Comparison of ENCODE assay signal across 8 cellular contexts in the genomic region with DNA sequence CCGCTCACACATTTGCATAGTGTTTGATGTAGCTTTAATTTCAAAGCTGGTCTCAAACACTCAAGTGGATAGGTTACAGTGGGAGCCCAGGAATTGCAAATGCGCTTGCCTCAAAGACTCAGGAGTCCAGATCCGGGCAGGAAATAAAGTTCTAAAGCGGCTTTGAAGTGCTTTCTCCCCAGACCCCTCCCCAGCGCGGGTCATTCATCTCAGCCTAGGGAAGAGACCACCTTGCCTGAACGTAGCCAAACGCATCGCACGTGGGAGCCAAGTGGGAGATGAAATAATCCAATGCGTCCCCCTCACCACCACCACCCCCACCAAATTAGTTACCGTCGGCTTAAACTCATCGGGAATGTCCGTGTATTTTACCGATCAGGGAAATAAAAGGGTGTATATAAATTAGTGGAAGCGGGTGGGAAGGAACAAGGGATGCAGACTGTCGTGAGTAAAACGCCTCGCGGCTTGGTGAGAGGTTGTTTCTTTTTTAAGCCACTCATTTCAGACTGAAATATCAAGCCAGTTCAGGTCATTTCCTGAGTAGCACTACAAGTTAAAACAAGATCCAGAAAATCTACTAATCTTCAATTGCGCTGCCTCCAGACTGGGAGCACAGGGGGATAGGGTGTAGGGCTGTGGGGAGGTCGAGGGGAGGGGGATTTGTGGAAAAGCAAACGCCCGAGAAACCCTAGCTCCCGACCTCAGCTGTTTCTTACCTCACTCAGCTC.
DNase-seq lines count a peak whose midpoint lies in the region; ATAC-seq and TF ChIP-seq lines count a peak whose summit lies in the region.

No MANE protein-coding gene starts in this region.

- peak overlapping the region; percentile 20 for H3K27ac ChIP-seq in caudate nucleus (ENCODE audit: low read depth, low read length)
- H3K27ac ChIP-seq in liver (ENCODE audit: low read depth in 1 of 2, low read length in 2 of 2), result peak overlapping the region; percentile 84 to 87
- peak overlapping the region; percentile 74 to 77 for H3K27ac ChIP-seq in tibial artery

- intact Hi-C loops in tibial artery (cut with DNase I; ENCODE audit: low total_unique reads), result no loop called here

- peak; percentile 50 for DNase-seq in GM03348 (ENCODE audit: low spot score)
- no peak for DNase-seq in NB4 (ENCODE audit: low read depth)
- DNase-seq in caudate nucleus (lab: John Stamatoyannopoulos, UW), result peak in 1 of 61 donors; percentile 13
- no peak for DNase-seq in tibial artery
- DNase-seq in NCI-H2029 treated with DMSO at 0.1 percent for 48 hours (lab: John Stamatoyannopoulos, UW), result no peak
- DNase-seq in middle frontal gyrus (ENCODE audit: extremely low spot score, low spot score), result no peak

- 2% methylated on average over 26 of the region's 26 CpGs for WGBS in liver

- H3K4me1 ChIP-seq in liver (ENCODE audit: control insufficient read depth in 4 of 4, insufficient read depth in 4 of 4, low read length in 3 of 4) (peaks cover 0 to 27% (median 20%) of the 10 kb centered on the region in 4 donors), tibial artery (peaks cover 0 to 13% (median 6%) of the 10 kb centered on the region in 4 donors)

- peak; percentile 31 for ATAC-seq in GM21723 (IDR thresholded peaks at IDR 0.05; ENCODE audit: unreplicated experiment)

- H3K9ac ChIP-seq in liver (ENCODE audit: low read depth in 1 of 2, low read length in 2 of 2), result peak overlapping the region; percentile 51 to 79

- no peaks in the 10 kb centered on the region for H3K36me3 ChIP-seq in liver (ENCODE audit: control insufficient read depth in 4 of 4, insufficient read depth in 3 of 4, low read depth in 1 of 4, low read length in 3 of 4)
- H3K36me3 ChIP-seq in tibial artery, result no peaks in the 10 kb centered on the region

- TF ChIP-seq POLR2A in NB4 (IDR thresholded peaks at IDR 0.05; ENCODE audit: extremely low read depth, insufficient read length), result no peak

- TF ChIP-seq RAD21 in liver (IDR thresholded peaks at IDR 0.05), result no peak

- H3K4me3 ChIP-seq in NB4 (ENCODE audit: low read depth, low read length) (peak overlapping the region; percentile 21), liver (ENCODE audit: low read depth in 1 of 3, low read length in 3 of 3) (peak overlapping the region; percentile 89 to 98 (median 96)), tibial artery (peak overlapping the region; percentile 71 to 78)

- H3K9me3 ChIP-seq in liver (ENCODE audit: control insufficient read depth in 4 of 4, low read length in 3 of 4), result no peaks in the 10 kb centered on the region
- H3K9me3 ChIP-seq in tibial artery, result no peaks in the 10 kb centered on the region

- TF ChIP-seq CTCF in NB4 (IDR thresholded peaks at IDR 0.05; ENCODE audit: low read depth, low read length) (no peak), liver (IDR thresholded peaks at IDR 0.05; ENCODE audit: low read depth, low read length, missing input control) (no peak), tibial artery (IDR thresholded peaks at IDR 0.05) (no peak)

- H3K27me3 ChIP-seq in liver (ENCODE audit: control insufficient read depth in 4 of 4, insufficient read depth in 4 of 4, low read length in 3 of 4), result no peaks in the 10 kb centered on the region
- H3K27me3 ChIP-seq in tibial artery, result no peaks in the 10 kb centered on the region

TF ChIP-seq in liver, 16 proteins besides CTCF, POLR2A, EP300 and RAD21:
- TF ChIP-seq FOXA2 (IDR thresholded peaks at IDR 0.05), result no peak
- no peak for TF ChIP-seq EGR1 (IDR thresholded peaks at IDR 0.05; ENCODE audit: low read depth in 2 of 2)
- TF ChIP-seq RXRA (IDR thresholded peaks at IDR 0.05), result no peak
- TF ChIP-seq TAF1 (conservative IDR thresholded peaks at IDR 0.05), result no peak
- TF ChIP-seq JUND (IDR thresholded peaks at IDR 0.05), result no peak
- no peak for TF ChIP-seq YY1 (IDR thresholded peaks at IDR 0.05)
- no peak for TF ChIP-seq FOXA1 (IDR thresholded peaks at IDR 0.05)
- TF ChIP-seq, protein P1, sequence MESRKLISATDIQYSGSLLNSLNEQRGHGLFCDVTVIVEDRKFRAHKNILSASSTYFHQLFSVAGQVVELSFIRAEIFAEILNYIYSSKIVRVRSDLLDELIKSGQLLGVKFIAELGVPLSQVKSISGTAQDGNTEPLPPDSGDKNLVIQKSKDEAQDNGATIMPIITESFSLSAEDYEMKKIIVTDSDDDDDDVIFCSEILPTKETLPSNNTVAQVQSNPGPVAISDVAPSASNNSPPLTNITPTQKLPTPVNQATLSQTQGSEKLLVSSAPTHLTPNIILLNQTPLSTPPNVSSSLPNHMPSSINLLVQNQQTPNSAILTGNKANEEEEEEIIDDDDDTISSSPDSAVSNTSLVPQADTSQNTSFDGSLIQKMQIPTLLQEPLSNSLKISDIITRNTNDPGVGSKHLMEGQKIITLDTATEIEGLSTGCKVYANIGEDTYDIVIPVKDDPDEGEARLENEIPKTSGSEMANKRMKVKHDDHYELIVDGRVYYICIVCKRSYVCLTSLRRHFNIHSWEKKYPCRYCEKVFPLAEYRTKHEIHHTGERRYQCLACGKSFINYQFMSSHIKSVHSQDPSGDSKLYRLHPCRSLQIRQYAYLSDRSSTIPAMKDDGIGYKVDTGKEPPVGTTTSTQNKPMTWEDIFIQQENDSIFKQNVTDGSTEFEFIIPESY (IDR thresholded peaks at IDR 0.05), result no peak
- TF ChIP-seq HNF4A (conservative IDR thresholded peaks at IDR 0.05), result no peak
- TF ChIP-seq, protein P2, sequence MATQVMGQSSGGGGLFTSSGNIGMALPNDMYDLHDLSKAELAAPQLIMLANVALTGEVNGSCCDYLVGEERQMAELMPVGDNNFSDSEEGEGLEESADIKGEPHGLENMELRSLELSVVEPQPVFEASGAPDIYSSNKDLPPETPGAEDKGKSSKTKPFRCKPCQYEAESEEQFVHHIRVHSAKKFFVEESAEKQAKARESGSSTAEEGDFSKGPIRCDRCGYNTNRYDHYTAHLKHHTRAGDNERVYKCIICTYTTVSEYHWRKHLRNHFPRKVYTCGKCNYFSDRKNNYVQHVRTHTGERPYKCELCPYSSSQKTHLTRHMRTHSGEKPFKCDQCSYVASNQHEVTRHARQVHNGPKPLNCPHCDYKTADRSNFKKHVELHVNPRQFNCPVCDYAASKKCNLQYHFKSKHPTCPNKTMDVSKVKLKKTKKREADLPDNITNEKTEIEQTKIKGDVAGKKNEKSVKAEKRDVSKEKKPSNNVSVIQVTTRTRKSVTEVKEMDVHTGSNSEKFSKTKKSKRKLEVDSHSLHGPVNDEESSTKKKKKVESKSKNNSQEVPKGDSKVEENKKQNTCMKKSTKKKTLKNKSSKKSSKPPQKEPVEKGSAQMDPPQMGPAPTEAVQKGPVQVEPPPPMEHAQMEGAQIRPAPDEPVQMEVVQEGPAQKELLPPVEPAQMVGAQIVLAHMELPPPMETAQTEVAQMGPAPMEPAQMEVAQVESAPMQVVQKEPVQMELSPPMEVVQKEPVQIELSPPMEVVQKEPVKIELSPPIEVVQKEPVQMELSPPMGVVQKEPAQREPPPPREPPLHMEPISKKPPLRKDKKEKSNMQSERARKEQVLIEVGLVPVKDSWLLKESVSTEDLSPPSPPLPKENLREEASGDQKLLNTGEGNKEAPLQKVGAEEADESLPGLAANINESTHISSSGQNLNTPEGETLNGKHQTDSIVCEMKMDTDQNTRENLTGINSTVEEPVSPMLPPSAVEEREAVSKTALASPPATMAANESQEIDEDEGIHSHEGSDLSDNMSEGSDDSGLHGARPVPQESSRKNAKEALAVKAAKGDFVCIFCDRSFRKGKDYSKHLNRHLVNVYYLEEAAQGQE (IDR thresholded peaks at IDR 0.05), result no peak

Comparison
In these comparisons a context has a peak if more than half of its experiments do, and no peak if none do; other contexts are left out.
1. H3K4me3 ChIP-seq: peak in every context shown above with its lines; median percentile 96 in liver; 74 in tibial artery; 21 in NB4.
2. H3K27ac ChIP-seq: peak in every context shown above with its lines; median percentile 86 in liver; 76 in tibial artery; 20 in caudate nucleus.